ENCODE assay signal across 9 cellular contexts in the genomic region with DNA sequence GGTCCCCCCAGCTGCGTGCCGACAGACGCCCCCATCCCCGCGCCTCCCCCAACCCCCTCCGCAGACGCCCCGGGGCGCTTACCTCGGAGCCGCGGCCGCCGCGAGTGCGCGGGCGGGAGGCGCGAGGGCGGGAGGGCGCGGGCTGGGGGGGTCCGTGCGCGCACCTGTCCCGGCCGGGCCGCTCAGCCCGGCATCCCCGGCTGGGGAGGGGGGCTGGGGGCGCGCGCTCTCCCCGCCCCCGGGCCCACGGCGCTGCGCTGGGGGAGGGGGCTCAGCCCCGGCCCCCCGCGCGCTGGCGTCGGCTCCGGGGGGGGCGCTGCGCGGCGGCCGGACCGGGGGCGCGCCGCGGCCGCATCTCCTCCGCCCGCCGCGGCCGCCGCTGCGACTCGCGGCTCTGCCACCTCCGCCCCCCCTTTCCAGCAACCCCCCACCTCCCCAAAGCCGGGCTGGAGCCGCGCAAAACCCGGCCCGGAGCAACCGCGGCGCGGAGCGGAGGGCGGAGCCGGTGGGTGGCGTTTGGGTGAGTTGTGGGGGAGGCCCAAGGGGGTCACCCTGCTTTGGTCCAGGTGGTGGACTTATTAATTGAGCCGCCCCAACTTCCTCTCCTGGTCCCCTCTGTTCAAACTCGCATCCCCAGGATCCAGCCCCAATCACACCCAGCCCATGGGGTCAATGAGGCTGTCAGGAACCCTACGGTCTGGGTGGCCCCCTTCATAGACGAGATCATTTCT. TPM values are rescaled to one million over a fixed set of nuclear protein-coding genes. Genes with fewer than 3 reads are reported as not detected.
A peak's percentile ranks its signal among the peaks of the same experiment; 100 is the strongest.
DNase-seq lines count a peak whose midpoint lies in the region; TF ChIP-seq lines count a peak whose summit lies in the region.
"Had no signal": no experiment of that assay in that cellular context is flagged by ENCODE, and none has a peak within 500 bp of the region (broad histone marks: within the 10 kb centered on the region; RNA-seq: fewer than 3 reads in every experiment).

No MANE protein-coding gene starts in this region.

- H3K4me2 ChIP-seq in trophoblast cell (ENCODE audit: low read length): peak overlapping the region; percentile 64

- DNase-seq in DMS79 treated with DMSO at 0.1 percent for 48 hours (lab: John Stamatoyannopoulos, UW) (peak; percentile 12), DMS79 (lab: John Stamatoyannopoulos, UW) (no peak), NB4 (ENCODE audit: low read depth) (peak; percentile 47), choroid plexus epithelial cell (ENCODE audit: low read depth) (no peak), trophoblast cell (no peak), SK-N-DZ (ENCODE audit: low spot score) (no peak), NOMO-1 treated with DMSO at 0.1 percent for 48 hours (lab: John Stamatoyannopoulos, UW; ENCODE audit: unreplicated experiment) (no peak)
- DNase-seq in activated CD4-positive, CD25-positive, alpha-beta regulatory T cell (lab: John Stamatoyannopoulos, UW): no peak

- peaks cover 7% of the 10 kb centered on the region in 2 experiments for H3K4me1 ChIP-seq in trophoblast cell (ENCODE audit: control insufficient read depth in 1 of 2, insufficient read depth in 2 of 2, low read length in 2 of 2)

- no peaks in the 10 kb centered on the region for H3K9me3 ChIP-seq in trophoblast cell (ENCODE audit: insufficient read depth, low read depth, low read length)
- H3K9me3 ChIP-seq: thoracic aorta had no signal

- H2BK5ac ChIP-seq in trophoblast cell (ENCODE audit: low read depth, low read length, poor library complexity): no peak overlapping the region

- H3K79me1 ChIP-seq in trophoblast cell (ENCODE audit: low read length): peaks cover 3% of the 10 kb centered on the region

- no peak overlapping the region for H2AK5ac ChIP-seq in trophoblast cell (ENCODE audit: low read length)

- H3K18ac ChIP-seq in trophoblast cell (ENCODE audit: low read length): no peak overlapping the region

- no peak overlapping the region for H4K12ac ChIP-seq in trophoblast cell (ENCODE audit: low read depth, low read length)

- no peak overlapping the region for H3K14ac ChIP-seq in trophoblast cell (ENCODE audit: low read length)

- H3K9ac ChIP-seq in trophoblast cell (ENCODE audit: low read length): no peak overlapping the region

- TF ChIP-seq CTCF in NB4 (IDR thresholded peaks at IDR 0.05; ENCODE audit: low read depth, low read length) (no peak), choroid plexus epithelial cell (conservative IDR thresholded peaks at IDR 0.05; ENCODE audit: low read depth, low read length) (no peak)

- no peak overlapping the region for H3K4ac ChIP-seq in trophoblast cell (ENCODE audit: low read depth, low read length)

- peaks cover 36% of the 10 kb centered on the region for H3K27me3 ChIP-seq in trophoblast cell (ENCODE audit: insufficient read depth, low read length)

- no peaks in the 10 kb centered on the region for H3K79me2 ChIP-seq in trophoblast cell (ENCODE audit: control insufficient read depth, insufficient read depth, low read length, poor library complexity)

- no peaks in the 10 kb centered on the region for H3K36me3 ChIP-seq in trophoblast cell (ENCODE audit: control insufficient read depth in 1 of 2, insufficient read depth in 2 of 2, low read length in 2 of 2)
- H3K36me3 ChIP-seq: thoracic aorta had no signal

- H4K8ac ChIP-seq in trophoblast cell (ENCODE audit: low read depth, low read length): no peak overlapping the region

- no peak overlapping the region for H2BK12ac ChIP-seq in trophoblast cell (ENCODE audit: low read length)

- no CpG with 5 or more reads among the region's 84 CpGs for WGBS in trophoblast cell (ENCODE audit: extremely low coverage, insufficient coverage, insufficient read length)

- H2BK120ac ChIP-seq in trophoblast cell (ENCODE audit: insufficient read depth, low read length, poor library complexity): no peak overlapping the region

- no peak overlapping the region for H2AFZ ChIP-seq in trophoblast cell (ENCODE audit: insufficient read depth, low read length, poor library complexity)

- H3K23ac ChIP-seq in trophoblast cell (ENCODE audit: low read length): no peak overlapping the region

- H3K4me3 ChIP-seq in NB4 (ENCODE audit: low read depth, low read length) (no peak overlapping the region), choroid plexus epithelial cell (ENCODE audit: low read depth, low read length) (peak overlapping the region; percentile 54), trophoblast cell (ENCODE audit: low read depth, low read length) (no peak overlapping the region)

- H3K27ac ChIP-seq in trophoblast cell (ENCODE audit: low read depth, low read length): no peak overlapping the region
- H3K27ac ChIP-seq: thoracic aorta had no signal

- no peak for TF ChIP-seq POLR2A in NB4 (IDR thresholded peaks at IDR 0.05; ENCODE audit: extremely low read depth, insufficient read length)

- no peak overlapping the region for H4K91ac ChIP-seq in trophoblast cell (ENCODE audit: low read depth, low read length)

RNA-seq across cellular contexts. Expression of a gene that starts 22.1 kb away (rescaled TPM):
- 0.36 and 0.38 TPM in 2 replicates for polyA plus RNA-seq in trophoblast cell (2013)
- 2.1 and 2.6 TPM in 2 replicates for polyA plus RNA-seq in SK-N-DZ (2014; cell fraction: cytosol; rRNA removed)
- polyA plus RNA-seq in SK-N-DZ (2014; cell fraction: nucleus; rRNA removed): 2.5 and 2.6 TPM in 2 replicates

RNA-seq across cellular contexts. Expression of a gene that starts 41.7 kb away (rescaled TPM):
- 1.7 and 1.8 TPM in 2 replicates for polyA plus RNA-seq in trophoblast cell (2013)
- not detected in 2 replicates for polyA plus RNA-seq in SK-N-DZ (2014; cell fraction: cytosol; rRNA removed)
- polyA plus RNA-seq in SK-N-DZ (2014; cell fraction: nucleus; rRNA removed): not detected in 2 replicates

RNA-seq across cellular contexts. Expression of a gene that starts 46.5 kb away (rescaled TPM):
- 0.17 and 0.22 TPM in 2 replicates for polyA plus RNA-seq in trophoblast cell (2013)
- 0.60 and 0.77 TPM in 2 replicates for polyA plus RNA-seq in SK-N-DZ (2014; cell fraction: cytosol; rRNA removed)
- 2.4 and 3.9 TPM in 2 replicates for polyA plus RNA-seq in SK-N-DZ (2014; cell fraction: nucleus; rRNA removed)

RNA-seq across cellular contexts. Expression of a gene that starts 57.8 kb away (rescaled TPM):
- 6.4 and 7.0 TPM in 2 replicates for polyA plus RNA-seq in trophoblast cell (2013)
- 5.4 and 8.5 TPM in 2 replicates for polyA plus RNA-seq in SK-N-DZ (2014; cell fraction: cytosol; rRNA removed)
- 1.8 and 2.0 TPM in 2 replicates for polyA plus RNA-seq in SK-N-DZ (2014; cell fraction: nucleus; rRNA removed)

Comparison
In these comparisons a context has a peak if more than half of its experiments do, and no peak if none do; other contexts are left out.
1. DNase-seq: peak in DMS79 treated with DMSO at 0.1 percent for 48 hours (single experiment) and NB4 (single experiment); none in DMS79 (single experiment), choroid plexus epithelial cell (single experiment), trophoblast cell (0 of 2), activated CD4-positive, CD25-positive, alpha-beta regulatory T cell (0 of 4), SK-N-DZ (single experiment) and NOMO-1 treated with DMSO at 0.1 percent for 48 hours (single experiment).